ENCODE assay signal across 8 cellular contexts in genomic region chr9:99221623-99222415, GRCh38. TPM values are rescaled to one million over a fixed set of nuclear protein-coding genes. Genes with fewer than 3 reads are reported as not detected.
DNase-seq lines count a peak whose midpoint lies in the region; TF ChIP-seq lines count a peak whose summit lies in the region.

A gene with protein sequence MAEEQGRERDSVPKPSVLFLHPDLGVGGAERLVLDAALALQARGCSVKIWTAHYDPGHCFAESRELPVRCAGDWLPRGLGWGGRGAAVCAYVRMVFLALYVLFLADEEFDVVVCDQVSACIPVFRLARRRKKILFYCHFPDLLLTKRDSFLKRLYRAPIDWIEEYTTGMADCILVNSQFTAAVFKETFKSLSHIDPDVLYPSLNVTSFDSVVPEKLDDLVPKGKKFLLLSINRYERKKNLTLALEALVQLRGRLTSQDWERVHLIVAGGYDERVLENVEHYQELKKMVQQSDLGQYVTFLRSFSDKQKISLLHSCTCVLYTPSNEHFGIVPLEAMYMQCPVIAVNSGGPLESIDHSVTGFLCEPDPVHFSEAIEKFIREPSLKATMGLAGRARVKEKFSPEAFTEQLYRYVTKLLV (minus strand): TSS chr9:99221942. CDS start chr9:99221894, 48 bp downstream.
Gene SEC61B (plus strand): TSS chr9:99222282. CDS start chr9:99222364, 82 bp downstream.

- H3K4me1 Mint-ChIP-seq in nephron = peaks cover 40% of the 10 kb centered on the region
- peaks cover 78% of the 10 kb centered on the region for H3K4me1 Mint-ChIP-seq in stimulated activated naive CD8-positive, alpha-beta T cell treated with anti-CD3 and anti-CD28 coated beads, Interleukin-15, Interleukin-2, amounts not matched to agents 100 ng/mL and 50 ng/mL, for 24 hours (ENCODE audit: low read depth)

- no peaks in the 10 kb centered on the region for H3K27me3 Mint-ChIP-seq in nephron (ENCODE audit: low read depth)
- H3K27me3 Mint-ChIP-seq in stimulated activated naive CD8-positive, alpha-beta T cell treated with anti-CD3 and anti-CD28 coated beads, Interleukin-15, Interleukin-2, amounts not matched to agents 100 ng/mL and 50 ng/mL, for 24 hours = no peaks in the 10 kb centered on the region

- peak within 1 kb of the TSS; percentile 98 for H3K4me3 ChIP-seq in H7 (ENCODE audit: insufficient read depth, low read depth, low read length)
- H3K4me3 ChIP-seq in fibroblast of the aortic adventitia (ENCODE audit: low read depth, low read length) = peak within 1 kb of the TSS; percentile 98

- TF ChIP-seq CTCF in fibroblast of the aortic adventitia (IDR thresholded peaks at IDR 0.05; ENCODE audit: insufficient read depth, low read length) (no peak), nephron (IDR thresholded peaks at IDR 0.05; ENCODE audit: unreplicated experiment in 3 of 3) (no peak)

- H3K36me3 ChIP-seq in H7 (replicated peaks; ENCODE audit: control insufficient read depth, insufficient read depth, low read length) = peaks cover 10% of the 10 kb centered on the region

- peak within 1 kb of the TSS; percentile 100 for H3K27ac Mint-ChIP-seq in nephron
- H3K27ac Mint-ChIP-seq in stimulated activated naive CD8-positive, alpha-beta T cell treated with anti-CD3 and anti-CD28 coated beads, Interleukin-15, Interleukin-2, amounts not matched to agents 100 ng/mL and 50 ng/mL, for 24 hours = peak within 1 kb of the TSS; percentile 99

- no peaks in the 10 kb centered on the region for H3K27me3 ChIP-seq in H7 (ENCODE audit: control insufficient read depth, insufficient read depth, low read length)

- peak within 1 kb of the TSS; percentile 96 to 99 (median 98) for H3K4me3 Mint-ChIP-seq in nephron
- peak within 1 kb of the TSS; percentile 94 for H3K4me3 Mint-ChIP-seq in stimulated activated naive CD8-positive, alpha-beta T cell treated with anti-CD3 and anti-CD28 coated beads, Interleukin-15, Interleukin-2, amounts not matched to agents 100 ng/mL and 50 ng/mL, for 24 hours

- no peaks in the 10 kb centered on the region for H3K9me3 Mint-ChIP-seq in nephron
- H3K9me3 Mint-ChIP-seq in stimulated activated naive CD8-positive, alpha-beta T cell treated with anti-CD3 and anti-CD28 coated beads, Interleukin-15, Interleukin-2, amounts not matched to agents 100 ng/mL and 50 ng/mL, for 24 hours = no peaks in the 10 kb centered on the region

- peaks cover 50% of the 10 kb centered on the region for H3K36me3 Mint-ChIP-seq in nephron (ENCODE audit: low read depth)
- H3K36me3 Mint-ChIP-seq in stimulated activated naive CD8-positive, alpha-beta T cell treated with anti-CD3 and anti-CD28 coated beads, Interleukin-15, Interleukin-2, amounts not matched to agents 100 ng/mL and 50 ng/mL, for 24 hours (ENCODE audit: low read depth) = peaks cover 65% of the 10 kb centered on the region

- peak; percentile 97 for DNase-seq in ELF-1 (ENCODE audit: low read depth, low spot score)
- DNase-seq in H7 = peak; percentile 96
- DNase-seq in M059J (ENCODE audit: low read depth) = peak; percentile 90
- DNase-seq in SHP77 (lab: John Stamatoyannopoulos, UW) = peak; percentile 91 to 93
- DNase-seq in activated effector memory CD4-positive, alpha-beta T cell treated with anti-CD3 and anti-CD28 coated beads, Interleukin-2, amount 50 U/mL, for 16 hours = peak; percentile 97
- DNase-seq in fibroblast of the aortic adventitia (ENCODE audit: low read depth) = peak; percentile 98

RNA-seq across cellular contexts. Expression of the first gene that starts in this region (rescaled TPM):
- total RNA-seq in H7 (2014; rRNA removed; shearing (Covaris generic)) = 32.6 and 35.2 TPM in 2 replicates
- 70.9 and 76.9 TPM in 2 replicates for total RNA-seq in M059J (2014; rRNA removed; shearing (Covaris generic))
- total RNA-seq in fibroblast of the aortic adventitia (ENCODE audit: low replicate concordance) = 44.3 and 59.3 TPM in 2 replicates

RNA-seq across cellular contexts. Expression of gene SEC61B, which starts in this region (rescaled TPM):
- total RNA-seq in H7 (2014; rRNA removed; shearing (Covaris generic)) = 115 and 150 TPM in 2 replicates
- total RNA-seq in M059J (2014; rRNA removed; shearing (Covaris generic)) = 235 and 239 TPM in 2 replicates
- 20.3 and 155 TPM in 2 replicates for total RNA-seq in fibroblast of the aortic adventitia (ENCODE audit: low replicate concordance)

Comparison
In these comparisons a context has a peak if more than half of its experiments do, and no peak if none do; other contexts are left out.
1. Peak in every context shown above with its lines: DNase-seq and H3K4me3 ChIP-seq.